In genomic region chr12:101653503-101653902, GRCh38 we compare ENCODE assay signal across 16 cellular contexts. TPM values are rescaled to one million over a fixed set of nuclear protein-coding genes. Genes with fewer than 3 reads are reported as not detected.
DNase-seq lines count a peak whose midpoint lies in the region; ATAC-seq lines count a peak whose summit lies in the region.
"Had no signal": no experiment of that assay in that cellular context is flagged by ENCODE, and none has a peak within 500 bp of the region (broad histone marks: within the 10 kb centered on the region; RNA-seq: fewer than 3 reads in every experiment).

No MANE protein-coding gene starts in this region.

- DNase-seq in COLO829 (ENCODE audit: low spot score) (peak; percentile 84), NCI-H526 treated with DMSO at 0.1 percent for 48 hours (lab: John Stamatoyannopoulos, UW) (peak; percentile 90), foreskin melanocyte (peak; percentile 77), sciatic nerve (ENCODE audit: low spot score) (no peak), 8988T (no peak)
- no peak for DNase-seq in activated naive CD4-positive, alpha-beta T cell treated with anti-CD3 and anti-CD28 coated beads, Interleukin-2, amount 50 U/mL, for 72 hours (ENCODE audit: low spot score in 2 of 2)
- DNase-seq: DMS79 treated with DMSO at 0.1 percent for 48 hours, HFFc6, NCI-H1436, NCI-H2029, NCI-H345, NCI-H774, PC-3 had no signal

- no peaks in the 10 kb centered on the region for H3K36me3 Mint-ChIP-seq in activated naive CD4-positive, alpha-beta T cell treated with anti-CD3 and anti-CD28 coated beads, Interleukin-2, amount 50 U/mL, for 72 hours

- no peaks in the 10 kb centered on the region for H3K9me3 Mint-ChIP-seq in activated naive CD4-positive, alpha-beta T cell treated with anti-CD3 and anti-CD28 coated beads, Interleukin-2, amount 50 U/mL, for 72 hours
- H3K9me3 Mint-ChIP-seq: HFFc6 had no signal

- intact Hi-C loops in sciatic nerve (cut with DNase I): no loop called here

- peak; percentile 68 for ATAC-seq in sciatic nerve
- no peak for ATAC-seq in activated naive CD4-positive, alpha-beta T cell treated with anti-CD3 and anti-CD28 coated beads, Interleukin-2, amount 50 U/mL, for 72 hours
- ATAC-seq in HG03442 (IDR thresholded peaks at IDR 0.05; ENCODE audit: unreplicated experiment): no peak
- no peak for ATAC-seq in GM21529 (IDR thresholded peaks at IDR 0.05; ENCODE audit: unreplicated experiment)
- ATAC-seq: PC-3 had no signal

- no peak overlapping the region for H3K27ac Mint-ChIP-seq in activated naive CD4-positive, alpha-beta T cell treated with anti-CD3 and anti-CD28 coated beads, Interleukin-2, amount 50 U/mL, for 72 hours
- H3K27ac Mint-ChIP-seq: HFFc6 had no signal

RNA-seq across cellular contexts. Expression of gene CHPT1, which starts 43.9 kb away (rescaled TPM):
- 66.3 TPM for total RNA-seq in sciatic nerve
- 10 to 100 TPM in 1 of 2 donors, 1 to 10 TPM in 1; 3.9 to 14.8 TPM for total RNA-seq in activated naive CD4-positive, alpha-beta T cell treated with anti-CD3 and anti-CD28 coated beads, Interleukin-2, amount 50 U/mL, for 72 hours

RNA-seq across cellular contexts. Expression of gene MYBPC1, which starts 58.7 kb away (rescaled TPM):
- 0.13 TPM for total RNA-seq in sciatic nerve
- not detected for total RNA-seq in activated naive CD4-positive, alpha-beta T cell treated with anti-CD3 and anti-CD28 coated beads, Interleukin-2, amount 50 U/mL, for 72 hours
- total RNA-seq: HFFc6, M059J, PC-3 had no signal

Comparison
In these comparisons a context has a peak if more than half of its experiments do, and no peak if none do; other contexts are left out.
1. DNase-seq: peak in COLO829 (single experiment), NCI-H526 treated with DMSO at 0.1 percent for 48 hours (single experiment) and foreskin melanocyte (single experiment); none in sciatic nerve (single experiment), activated naive CD4-positive, alpha-beta T cell treated with anti-CD3 and anti-CD28 coated beads, Interleukin-2, amount 50 U/mL, for 72 hours (0 of 2) and 8988T (single experiment).